ENCODE assay signal across 8 cellular contexts in genomic region chr6:5379647-5380242, GRCh38.
A peak's percentile ranks its signal among the peaks of the same experiment; 100 is the strongest.
DNase-seq lines count a peak whose midpoint lies in the region; ATAC-seq and TF ChIP-seq lines count a peak whose summit lies in the region.

No MANE protein-coding gene starts in this region.

- H3K36me3 ChIP-seq in fibroblast of lung (ENCODE audit: control insufficient read depth, insufficient read depth, low read length) = no peaks in the 10 kb centered on the region

- H3K27me3 ChIP-seq in fibroblast of lung (ENCODE audit: control insufficient read depth, insufficient read depth, low read length) = no peaks in the 10 kb centered on the region

- no peaks in the 10 kb centered on the region for H3K9me3 Mint-ChIP-seq in stimulated activated naive B cell treated with anti-CD40 and anti-IgM and Interleukin-4, amounts not matched to agents 10 μg/mL and 1 μg/mL and 100 μg/mL, for 72 hours

- no peak overlapping the region for H3K4me3 ChIP-seq in fibroblast of lung (replicated peaks in 1 of 4; ENCODE audit: control extremely low read depth in 1 of 4, insufficient read depth in 1 of 4, low read depth in 3 of 4, low read length in 4 of 4)

- H3K4me3 Mint-ChIP-seq in stimulated activated naive B cell treated with anti-CD40 and anti-IgM and Interleukin-4, amounts not matched to agents 10 μg/mL and 1 μg/mL and 100 μg/mL, for 72 hours = no peak overlapping the region

- no peaks in the 10 kb centered on the region for H3K4me1 ChIP-seq in fibroblast of lung (ENCODE audit: control insufficient read depth, extremely low read depth, insufficient read depth, low read length)

- ATAC-seq in stimulated activated naive B cell treated with anti-CD40 and anti-IgM and Interleukin-4, amounts not matched to agents 10 μg/mL and 1 μg/mL and 100 μg/mL, for 72 hours (replicated peaks) = peak; percentile 64 to 68

- peak; percentile 51 to 81 for TF ChIP-seq CTCF in fibroblast of lung (conservative IDR thresholded peaks at IDR 0.05 in 1 of 2, IDR thresholded peaks at IDR 0.05 in 1 of 2; ENCODE audit: low read depth in 1 of 2, low read length in 2 of 2)

- H3K27ac Mint-ChIP-seq in stimulated activated naive B cell treated with anti-CD40 and anti-IgM and Interleukin-4, amounts not matched to agents 10 μg/mL and 1 μg/mL and 100 μg/mL, for 72 hours = no peak overlapping the region

- H3K4me2 ChIP-seq in fibroblast of lung (ENCODE audit: extremely low read depth, insufficient read depth, low read length) = no peak overlapping the region

- H4K20me1 ChIP-seq in fibroblast of lung (ENCODE audit: control insufficient read depth, extremely low read depth, insufficient read depth, low read length) = no peaks in the 10 kb centered on the region

- peak; percentile 49 for DNase-seq in COR-L47 (lab: John Stamatoyannopoulos, UW)
- DNase-seq in H4 (ENCODE audit: low spot score) = peak; percentile 25
- peak; percentile 41 for DNase-seq in RPMI7951 (ENCODE audit: low read depth)
- peak in 1 of 2 donors; percentile 60 for DNase-seq in fibroblast of lung (ENCODE audit: low read depth in 2 of 2)
- DNase-seq in stimulated activated naive B cell treated with anti-CD40 and anti-IgM and Interleukin-4, amounts not matched to agents 10 μg/mL and 1 μg/mL and 100 μg/mL, for 72 hours = peak; percentile 16
- DNase-seq in NK-92 (lab: John Stamatoyannopoulos, UW; ENCODE audit: unreplicated experiment) = no peak
- DNase-seq in NCI-H2196 (lab: John Stamatoyannopoulos, UW; ENCODE audit: unreplicated experiment) = no peak
- DNase-seq in central memory CD4-positive, alpha-beta T cell = no peak

- no peaks in the 10 kb centered on the region for H3K79me2 ChIP-seq in fibroblast of lung (ENCODE audit: control insufficient read depth, insufficient read depth, low read length)

- peaks cover 9 to 17% of the 10 kb centered on the region in 2 donors for H3K36me3 Mint-ChIP-seq in stimulated activated naive B cell treated with anti-CD40 and anti-IgM and Interleukin-4, amounts not matched to agents 10 μg/mL and 1 μg/mL and 100 μg/mL, for 72 hours

- peaks cover 4 to 6% of the 10 kb centered on the region in 2 donors for H3K4me1 Mint-ChIP-seq in stimulated activated naive B cell treated with anti-CD40 and anti-IgM and Interleukin-4, amounts not matched to agents 10 μg/mL and 1 μg/mL and 100 μg/mL, for 72 hours

- no peak overlapping the region for H2AFZ ChIP-seq in fibroblast of lung (ENCODE audit: low read length)

- no peak overlapping the region for H3K9ac ChIP-seq in fibroblast of lung (ENCODE audit: insufficient read depth, low read length)

- no peaks in the 10 kb centered on the region for H3K27me3 Mint-ChIP-seq in stimulated activated naive B cell treated with anti-CD40 and anti-IgM and Interleukin-4, amounts not matched to agents 10 μg/mL and 1 μg/mL and 100 μg/mL, for 72 hours

- no peak overlapping the region for H3K27ac ChIP-seq in fibroblast of lung (ENCODE audit: insufficient read depth, low read length)

- H3K9me3 ChIP-seq in fibroblast of lung (ENCODE audit: control insufficient read depth, insufficient read depth, low read depth, low read length) = no peaks in the 10 kb centered on the region

Comparison
In these comparisons a context has a peak if more than half of its experiments do, and no peak if none do; other contexts are left out.
1. DNase-seq: peak in COR-L47 (single experiment), H4 (single experiment), RPMI7951 (single experiment) and stimulated activated naive B cell treated with anti-CD40 and anti-IgM and Interleukin-4, amounts not matched to agents 10 μg/mL and 1 μg/mL and 100 μg/mL, for 72 hours (single experiment); none in NK-92 (single experiment), NCI-H2196 (single experiment) and central memory CD4-positive, alpha-beta T cell (single experiment).